21 cellular contexts compared by ENCODE assay signal in genomic region chr1:218274551-218274950, GRCh38.
"Had no signal": no experiment of that assay in that cellular context is flagged by ENCODE, and none has a peak within 500 bp of the region (broad histone marks: within the 10 kb centered on the region; RNA-seq: fewer than 3 reads in every experiment).

No MANE protein-coding gene starts in this region.

- H3K4me1 ChIP-seq: breast epithelium, gastroesophageal sphincter, right lobe of liver had no signal

- H3K27ac ChIP-seq: breast epithelium, gastroesophageal sphincter, ovary, right lobe of liver, thoracic aorta had no signal

- H3K9me3 ChIP-seq: breast epithelium, gastroesophageal sphincter, ovary, right lobe of liver, thoracic aorta had no signal

- H3K27me3 ChIP-seq: breast epithelium, gastroesophageal sphincter, ovary, right lobe of liver had no signal

- H3K4me3 ChIP-seq: breast epithelium, gastroesophageal sphincter, ovary, right lobe of liver, thoracic aorta had no signal

- DNase-seq: activated CD4-positive, alpha-beta memory T cell treated with anti-CD3 and anti-CD28 coated beads, Interleukin-2, amount 10 ng/mL, durations not matched to agents 7 days and 5 days; activated CD4-positive, alpha-beta T cell treated with anti-CD3 and anti-CD28 coated beads, Interleukin-2, amount 10 ng/mL, durations not matched to agents 7 days and 5 days; activated CD4-positive, CD25-positive, alpha-beta regulatory T cell treated with anti-CD3 and anti-CD28 coated beads, Interleukin-2, amount 50 U/mL, for 72 hours; activated T-cell treated with anti-CD3 and anti-CD28 coated beads, Interleukin-2, amount 50 U/mL, for 4 hours; central memory CD4-positive, alpha-beta T cell; head of caudate nucleus; hypothalamus; immature natural killer cell; kidney; left colon; mammary epithelial cell; naive B cell; nephron progenitor cell; ovary; right lobe of liver; stimulated activated CD4-positive, alpha-beta T cell treated with anti-CD3 and anti-CD28 coated beads, Interleukin-12 subunit alpha, Interleukin-12 subunit beta, amount 100 ng/mL, for 4 hours; stimulated activated CD4-positive, alpha-beta T cell treated with anti-CD3 and anti-CD28 coated beads, Interleukin-4, amount 100 ng/mL, for 24 hours; trophoblast cell had no signal

- H3K36me3 ChIP-seq: breast epithelium, gastroesophageal sphincter, ovary, right lobe of liver, thoracic aorta had no signal
